ENCODE assay signal across 15 cellular contexts in genomic region chr5:160197341-160198147, GRCh38. TPM values are rescaled to one million over a fixed set of nuclear protein-coding genes. Genes with fewer than 3 reads are reported as not detected.
DNase-seq lines count a peak whose midpoint lies in the region; ATAC-seq, FAIRE-seq and TF ChIP-seq lines count a peak whose summit lies in the region.
"Had no signal": no experiment of that assay in that cellular context is flagged by ENCODE, and none has a peak within 500 bp of the region (broad histone marks: within the 10 kb centered on the region; RNA-seq: fewer than 3 reads in every experiment).

No MANE protein-coding gene starts in this region.

- H3K27ac ChIP-seq in brain microvascular endothelial cell, result no peak overlapping the region
- H3K27ac ChIP-seq: breast epithelium had no signal

- H3K4me3 ChIP-seq in brain microvascular endothelial cell (ENCODE audit: low read depth, low read length), result no peak overlapping the region
- H3K4me3 ChIP-seq: breast epithelium had no signal

- TF ChIP-seq CTCF in brain microvascular endothelial cell (IDR thresholded peaks at IDR 0.05; ENCODE audit: low read depth, low read length, missing control alignments), result no peak

- FAIRE-seq in HTR-8/SVneo (lab: Jason Lieb, UNC), result no peak
- FAIRE-seq: TTC549 had no signal

- H3K36me3 ChIP-seq in brain microvascular endothelial cell (replicated peaks), result no peaks in the 10 kb centered on the region
- H3K36me3 ChIP-seq: breast epithelium had no signal

- DNase-seq in A172 (ENCODE audit: low spot score) (peak; percentile 42), KBM-7 (peak; percentile 94), brain microvascular endothelial cell (peak; percentile 85), iPS-NIHi7 (ENCODE audit: extremely low spot score) (peak; percentile 67), LoVo (ENCODE audit: low spot score) (no peak), HTR-8/SVneo (ENCODE audit: insufficient read length, low spot score) (no peak)
- DNase-seq: activated T-cell treated with anti-CD3 and anti-CD28 coated beads, Interleukin-2, amount 50 U/mL, for 1 hour; foreskin fibroblast; HCEC 1CT; NCI-H1105 treated with DMSO at 0.1 percent for 48 hours had no signal

- no peak for ATAC-seq in HG02623 (IDR thresholded peaks at IDR 0.05; ENCODE audit: unreplicated experiment)
- ATAC-seq in GM19397 (IDR thresholded peaks at IDR 0.05; ENCODE audit: unreplicated experiment), result no peak
- ATAC-seq: sciatic nerve had no signal

- in situ Hi-C loops in KBM-7 (cut with MboI; ENCODE audit: low pct_unique_long_range_greater_than_20kb, low sequenced_read_pairs) (no loop called here), brain microvascular endothelial cell (cut with HindIII; ENCODE audit: low pct_ligation_motif_present, low sequenced_read_pairs) (no loop called here)

- no peaks in the 10 kb centered on the region for H3K27me3 ChIP-seq in brain microvascular endothelial cell (replicated peaks)
- H3K27me3 ChIP-seq: breast epithelium had no signal

RNA-seq across cellular contexts. Expression of gene FABP6, which starts 31.8 kb away (rescaled TPM):
- total RNA-seq in A172 (2014; rRNA removed; shearing (Covaris generic)), result 0.17 and 1.5 TPM in 2 replicates
- total RNA-seq: breast epithelium, sciatic nerve had no signal

Comparison
In these comparisons a context has a peak if more than half of its experiments do, and no peak if none do; other contexts are left out.
1. DNase-seq: peak in A172 (single experiment), KBM-7 (single experiment), brain microvascular endothelial cell (single experiment) and iPS-NIHi7 (single experiment); none in LoVo (single experiment) and HTR-8/SVneo (single experiment).